14 cellular contexts compared by ENCODE assay signal in genomic region chr17:65463242-65463641, GRCh38.
DNase-seq lines count a peak whose midpoint lies in the region; ATAC-seq and TF ChIP-seq lines count a peak whose summit lies in the region.
"Had no signal": no experiment of that assay in that cellular context is flagged by ENCODE, and none has a peak within 500 bp of the region (broad histone marks: within the 10 kb centered on the region; RNA-seq: fewer than 3 reads in every experiment).

No MANE protein-coding gene starts in this region.

- CTCF ChIA-PET in A673 (lab: Charles Lee), result no interaction called here

- no TSS peak for BruUV-seq in A673 (replicated peaks; lab: Mats Ljungman, UMichigan)

- peaks cover 10% of the 10 kb centered on the region for H3K4me1 ChIP-seq in ACC112 (ENCODE audit: control insufficient read depth, insufficient read depth, low read length, unreplicated experiment)
- peaks cover 0 to 9% (median 0%) of the 10 kb centered on the region in 12 donors for H3K4me1 ChIP-seq in heart left ventricle
- peaks cover 2% of the 10 kb centered on the region for H3K4me1 ChIP-seq in ovary (ENCODE audit: insufficient read depth)
- H3K4me1 ChIP-seq in A673 (ENCODE audit: insufficient read depth, low read length, poor library complexity, severe bottlenecking), result no peaks in the 10 kb centered on the region
- H3K4me1 ChIP-seq: sigmoid colon had no signal

- H3K4me3 ChIP-seq in ACC112 (ENCODE audit: low read depth, low read length), result no peak overlapping the region
- H3K4me3 ChIP-seq in brain microvascular endothelial cell (ENCODE audit: low read depth, low read length), result no peak overlapping the region
- H3K4me3 ChIP-seq in heart left ventricle, result no peak overlapping the region
- H3K4me3 ChIP-seq in ovary, result no peak overlapping the region
- H3K4me3 ChIP-seq in A673 (ENCODE audit: low read depth, low read length, poor library complexity, severe bottlenecking), result no peak overlapping the region
- H3K4me3 ChIP-seq: cardiac muscle cell, sigmoid colon had no signal

- TF ChIP-seq CTCF in brain microvascular endothelial cell (IDR thresholded peaks at IDR 0.05; ENCODE audit: low read depth, low read length, missing control alignments) (no peak), heart left ventricle (IDR thresholded peaks at IDR 0.05) (no peak), ovary (IDR thresholded peaks at IDR 0.05) (no peak), A673 (conservative IDR thresholded peaks at IDR 0.05; ENCODE audit: low read depth, low read length) (no peak)

- intact Hi-C loops in heart left ventricle (cut with DNase I) (loop anchor here in 7 of 10 donors (1.0 to 5.0 kb wide), 6 partner anchors 79 to 96 kb away; no protein-coding TSS in a partner anchor), ovary (cut with DNase I) (loop anchor here in 1 of 4 donors (10.0 kb wide), 1 partner anchor 92 kb away; no protein-coding TSS in a partner anchor), A673 (cut with micrococcal nuclease; ENCODE audit: unreplicated experiment) (no loop called here)

- H3K36me3 ChIP-seq in ACC112 (ENCODE audit: insufficient read depth, low read length) (no peaks in the 10 kb centered on the region), brain microvascular endothelial cell (replicated peaks) (no peaks in the 10 kb centered on the region), heart left ventricle (no peaks in the 10 kb centered on the region), ovary (no peaks in the 10 kb centered on the region), A673 (ENCODE audit: insufficient read depth, low read length, poor library complexity, severe bottlenecking) (no peaks in the 10 kb centered on the region)
- H3K36me3 ChIP-seq: cardiac muscle cell, sigmoid colon had no signal

- H2AFZ ChIP-seq in ACC112 (ENCODE audit: low read length, unreplicated experiment), result peak overlapping the region; percentile 47

- peak; percentile 98 to 99 (median 98) for ATAC-seq in heart left ventricle
- ATAC-seq in GM21381 (IDR thresholded peaks at IDR 0.05; ENCODE audit: unreplicated experiment), result no peak

- TF ChIP-seq POLR2A in heart left ventricle (IDR thresholded peaks at IDR 0.05), result no peak
- TF ChIP-seq POLR2A in ovary (IDR thresholded peaks at IDR 0.05), result no peak

- no peaks in the 10 kb centered on the region for H3K79me2 ChIP-seq in ACC112 (ENCODE audit: control insufficient read depth, insufficient read depth, low read length, unreplicated experiment)

- POLR2A ChIA-PET in A673 (lab: Charles Lee; ENCODE audit: low non-redundant PET), result no interaction called here

- H3K27ac ChIP-seq in ACC112 (ENCODE audit: low read depth, low read length) (peak overlapping the region; percentile 42), brain microvascular endothelial cell (no peak overlapping the region), heart left ventricle (peak overlapping the region; percentile 32 to 84 (median 68)), ovary (no peak overlapping the region), A673 (ENCODE audit: low read depth, low read length, poor library complexity, severe bottlenecking) (no peak overlapping the region)
- H3K27ac ChIP-seq: cardiac muscle cell had no signal

- H3K9me3 ChIP-seq in heart left ventricle (no peaks in the 10 kb centered on the region), ovary (no peaks in the 10 kb centered on the region), A673 (ENCODE audit: low read depth, low read length, poor library complexity, severe bottlenecking) (no peaks in the 10 kb centered on the region)
- H3K9me3 ChIP-seq: sigmoid colon had no signal

- peak; percentile 20 for DNase-seq in brain microvascular endothelial cell
- DNase-seq in heart left ventricle, result peak; percentile 40 to 93 (median 75)
- peak in 4 of 5 donors; percentile 58 to 81 (median 72) for DNase-seq in ovary
- no peak for DNase-seq in GF-D8 (lab: John Stamatoyannopoulos, UW)
- DNase-seq in A673 (ENCODE audit: low spot score), result no peak
- no peak for DNase-seq in activated CD4-positive, alpha-beta T cell treated with anti-CD3 and anti-CD28 coated beads, Interleukin-2, amount 50 U/mL, for 4 hours
- DNase-seq: activated CD4-positive, alpha-beta memory T cell treated with anti-CD3 and anti-CD28 coated beads, Interleukin-2, amount 10 ng/mL, durations not matched to agents 7 days and 5 days; NCI-H1436; sigmoid colon; substantia nigra; T1000 had no signal

- TF ChIP-seq EP300 in ovary (IDR thresholded peaks at IDR 0.05), result peak; percentile 93

- in situ Hi-C loops in brain microvascular endothelial cell (cut with HindIII; ENCODE audit: low pct_ligation_motif_present, low sequenced_read_pairs), result no loop called here

- no peaks in the 10 kb centered on the region for H3K27me3 ChIP-seq in ACC112 (ENCODE audit: insufficient read depth, low read length)
- H3K27me3 ChIP-seq in brain microvascular endothelial cell (replicated peaks), result no peaks in the 10 kb centered on the region
- H3K27me3 ChIP-seq in heart left ventricle, result peaks cover 0 to 2% (median 0%) of the 10 kb centered on the region in 9 donors
- no peaks in the 10 kb centered on the region for H3K27me3 ChIP-seq in ovary
- no peaks in the 10 kb centered on the region for H3K27me3 ChIP-seq in A673 (replicated peaks; ENCODE audit: insufficient read depth, low read depth, low read length, poor library complexity)
- H3K27me3 ChIP-seq: cardiac muscle cell, sigmoid colon had no signal

- WGBS in heart left ventricle, 4 donors, result 17 to 50% (median 37%) methylated on average over 8 to 9 of the region's 9 CpGs
- 30 to 58% (median 48%) methylated on average over 9 of the region's 9 CpGs for WGBS in ovary, 3 donors

Comparison
In these comparisons a context has a peak if more than half of its experiments do, and no peak if none do; other contexts are left out.
1. H3K27ac ChIP-seq: peak in ACC112 (single experiment) and heart left ventricle (12 of 12); none in brain microvascular endothelial cell (single experiment), ovary (0 of 2) and A673 (single experiment).
2. DNase-seq: peak in brain microvascular endothelial cell (single experiment), heart left ventricle (5 of 5) and ovary (4 of 5); none in GF-D8 (single experiment), A673 (single experiment) and activated CD4-positive, alpha-beta T cell treated with anti-CD3 and anti-CD28 coated beads, Interleukin-2, amount 50 U/mL, for 4 hours (0 of 2).